In the genomic region with DNA sequence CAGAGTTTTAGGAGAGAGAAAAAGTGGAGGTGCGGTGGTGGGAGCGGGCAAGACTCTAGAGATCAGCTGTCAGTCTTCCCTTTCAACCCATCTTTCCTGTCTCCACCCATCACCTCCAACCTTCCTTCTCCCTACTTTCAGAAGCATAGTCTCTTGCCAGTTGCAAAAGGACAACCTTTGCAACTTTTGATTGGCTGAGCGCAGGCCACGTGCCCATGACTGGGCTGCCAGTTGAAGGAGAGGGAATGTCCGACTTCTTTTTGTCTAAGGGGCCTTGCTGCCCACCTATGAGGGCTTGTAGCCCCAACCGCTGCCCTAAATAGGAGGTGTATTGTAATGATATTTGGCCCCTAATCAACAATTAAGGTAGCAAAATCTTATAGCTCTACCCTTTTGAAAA, we compare ENCODE assay signal across 2 cellular contexts.
TF ChIP-seq lines count a peak whose summit lies in the region.

No MANE protein-coding gene starts in this region.

TF ChIP-seq in WTC11, 78 proteins besides CTCF, POLR2A, EP300 and RAD21:
- TF ChIP-seq AR (CRISPR knock-in tag; IDR thresholded peaks at IDR 0.05) = no peak
- no peak for TF ChIP-seq PREB (CRISPR knock-in tag; IDR thresholded peaks at IDR 0.05; ENCODE audit: borderline replicate concordance)
- TF ChIP-seq, protein P1, sequence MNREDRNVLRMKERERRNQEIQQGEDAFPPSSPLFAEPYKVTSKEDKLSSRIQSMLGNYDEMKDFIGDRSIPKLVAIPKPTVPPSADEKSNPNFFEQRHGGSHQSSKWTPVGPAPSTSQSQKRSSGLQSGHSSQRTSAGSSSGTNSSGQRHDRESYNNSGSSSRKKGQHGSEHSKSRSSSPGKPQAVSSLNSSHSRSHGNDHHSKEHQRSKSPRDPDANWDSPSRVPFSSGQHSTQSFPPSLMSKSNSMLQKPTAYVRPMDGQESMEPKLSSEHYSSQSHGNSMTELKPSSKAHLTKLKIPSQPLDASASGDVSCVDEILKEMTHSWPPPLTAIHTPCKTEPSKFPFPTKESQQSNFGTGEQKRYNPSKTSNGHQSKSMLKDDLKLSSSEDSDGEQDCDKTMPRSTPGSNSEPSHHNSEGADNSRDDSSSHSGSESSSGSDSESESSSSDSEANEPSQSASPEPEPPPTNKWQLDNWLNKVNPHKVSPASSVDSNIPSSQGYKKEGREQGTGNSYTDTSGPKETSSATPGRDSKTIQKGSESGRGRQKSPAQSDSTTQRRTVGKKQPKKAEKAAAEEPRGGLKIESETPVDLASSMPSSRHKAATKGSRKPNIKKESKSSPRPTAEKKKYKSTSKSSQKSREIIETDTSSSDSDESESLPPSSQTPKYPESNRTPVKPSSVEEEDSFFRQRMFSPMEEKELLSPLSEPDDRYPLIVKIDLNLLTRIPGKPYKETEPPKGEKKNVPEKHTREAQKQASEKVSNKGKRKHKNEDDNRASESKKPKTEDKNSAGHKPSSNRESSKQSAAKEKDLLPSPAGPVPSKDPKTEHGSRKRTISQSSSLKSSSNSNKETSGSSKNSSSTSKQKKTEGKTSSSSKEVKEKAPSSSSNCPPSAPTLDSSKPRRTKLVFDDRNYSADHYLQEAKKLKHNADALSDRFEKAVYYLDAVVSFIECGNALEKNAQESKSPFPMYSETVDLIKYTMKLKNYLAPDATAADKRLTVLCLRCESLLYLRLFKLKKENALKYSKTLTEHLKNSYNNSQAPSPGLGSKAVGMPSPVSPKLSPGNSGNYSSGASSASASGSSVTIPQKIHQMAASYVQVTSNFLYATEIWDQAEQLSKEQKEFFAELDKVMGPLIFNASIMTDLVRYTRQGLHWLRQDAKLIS (CRISPR knock-in tag; IDR thresholded peaks at IDR 0.05; ENCODE audit: borderline replicate concordance) = no peak
- TF ChIP-seq USF2 (CRISPR knock-in tag; IDR thresholded peaks at IDR 0.05) = 0 out of 2 replicates have a peak, but pooled peaks have one; percentile 29

TF ChIP-seq in HepG2, 621 proteins besides CTCF, POLR2A, EP300 and RAD21:
- TF ChIP-seq, protein P2, sequence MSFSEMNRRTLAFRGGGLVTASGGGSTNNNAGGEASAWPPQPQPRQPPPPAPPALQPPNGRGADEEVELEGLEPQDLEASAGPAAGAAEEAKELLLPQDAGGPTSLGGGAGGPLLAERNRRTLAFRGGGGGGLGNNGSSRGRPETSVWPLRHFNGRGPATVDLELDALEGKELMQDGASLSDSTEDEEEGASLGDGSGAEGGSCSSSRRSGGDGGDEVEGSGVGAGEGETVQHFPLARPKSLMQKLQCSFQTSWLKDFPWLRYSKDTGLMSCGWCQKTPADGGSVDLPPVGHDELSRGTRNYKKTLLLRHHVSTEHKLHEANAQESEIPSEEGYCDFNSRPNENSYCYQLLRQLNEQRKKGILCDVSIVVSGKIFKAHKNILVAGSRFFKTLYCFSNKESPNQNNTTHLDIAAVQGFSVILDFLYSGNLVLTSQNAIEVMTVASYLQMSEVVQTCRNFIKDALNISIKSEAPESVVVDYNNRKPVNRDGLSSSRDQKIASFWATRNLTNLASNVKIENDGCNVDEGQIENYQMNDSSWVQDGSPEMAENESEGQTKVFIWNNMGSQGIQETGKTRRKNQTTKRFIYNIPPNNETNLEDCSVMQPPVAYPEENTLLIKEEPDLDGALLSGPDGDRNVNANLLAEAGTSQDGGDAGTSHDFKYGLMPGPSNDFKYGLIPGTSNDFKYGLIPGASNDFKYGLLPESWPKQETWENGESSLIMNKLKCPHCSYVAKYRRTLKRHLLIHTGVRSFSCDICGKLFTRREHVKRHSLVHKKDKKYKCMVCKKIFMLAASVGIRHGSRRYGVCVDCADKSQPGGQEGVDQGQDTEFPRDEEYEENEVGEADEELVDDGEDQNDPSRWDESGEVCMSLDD (CRISPR knock-in tag; IDR thresholded peaks at IDR 0.05; ENCODE audit: borderline replicate concordance) = no peak
- TF ChIP-seq ISL2 (CRISPR knock-in tag; IDR thresholded peaks at IDR 0.05) (no peak), ZNF782 (CRISPR knock-in tag; IDR thresholded peaks at IDR 0.05; ENCODE audit: borderline replicate concordance) (no peak), NFKB2 (CRISPR knock-in tag; IDR thresholded peaks at IDR 0.05; ENCODE audit: borderline replicate concordance) (no peak), GLMP (CRISPR knock-in tag; IDR thresholded peaks at IDR 0.05; ENCODE audit: borderline replicate concordance) (no peak), ATM (IDR thresholded peaks at IDR 0.05; ENCODE audit: borderline replicate concordance) (no peak), ZNF577 (CRISPR knock-in tag; IDR thresholded peaks at IDR 0.05; ENCODE audit: borderline replicate concordance, low read depth) (no peak), ZNF839 (CRISPR knock-in tag; IDR thresholded peaks at IDR 0.05; ENCODE audit: borderline replicate concordance) (no peak), BHLHE40 (IDR thresholded peaks at IDR 0.05; ENCODE audit: low read length) (no peak), EED (CRISPR knock-in tag; IDR thresholded peaks at IDR 0.05) (no peak), ZNF207 (IDR thresholded peaks at IDR 0.05; ENCODE audit: borderline replicate concordance) (no peak), ZNF232 (CRISPR knock-in tag; IDR thresholded peaks at IDR 0.05; ENCODE audit: borderline replicate concordance) (no peak), GPN1 (CRISPR knock-in tag; IDR thresholded peaks at IDR 0.05; ENCODE audit: borderline replicate concordance) (no peak), KLF9 (CRISPR knock-in tag; IDR thresholded peaks at IDR 0.05; ENCODE audit: low read depth) (no peak), MZF1 (CRISPR knock-in tag; IDR thresholded peaks at IDR 0.05; ENCODE audit: borderline replicate concordance) (no peak), ZNF143 (CRISPR knock-in tag; IDR thresholded peaks at IDR 0.05) (no peak), SNRNP70 (IDR thresholded peaks at IDR 0.05; ENCODE audit: low read depth, low read length) (no peak)
- TF ChIP-seq, protein P3, sequence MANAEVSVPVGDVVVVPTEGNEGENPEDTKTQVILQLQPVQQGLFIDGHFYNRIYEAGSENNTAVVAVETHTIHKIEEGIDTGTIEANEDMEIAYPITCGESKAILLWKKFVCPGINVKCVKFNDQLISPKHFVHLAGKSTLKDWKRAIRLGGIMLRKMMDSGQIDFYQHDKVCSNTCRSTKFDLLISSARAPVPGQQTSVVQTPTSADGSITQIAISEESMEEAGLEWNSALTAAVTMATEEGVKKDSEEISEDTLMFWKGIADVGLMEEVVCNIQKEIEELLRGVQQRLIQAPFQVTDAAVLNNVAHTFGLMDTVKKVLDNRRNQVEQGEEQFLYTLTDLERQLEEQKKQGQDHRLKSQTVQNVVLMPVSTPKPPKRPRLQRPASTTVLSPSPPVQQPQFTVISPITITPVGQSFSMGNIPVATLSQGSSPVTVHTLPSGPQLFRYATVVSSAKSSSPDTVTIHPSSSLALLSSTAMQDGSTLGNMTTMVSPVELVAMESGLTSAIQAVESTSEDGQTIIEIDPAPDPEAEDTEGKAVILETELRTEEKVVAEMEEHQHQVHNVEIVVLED (CRISPR knock-in tag; IDR thresholded peaks at IDR 0.05; ENCODE audit: borderline replicate concordance) = no peak
